20 cellular contexts compared by ENCODE assay signal in genomic region chr12:105262461-105263184, GRCh38. TPM values are rescaled to one million over a fixed set of nuclear protein-coding genes. Genes with fewer than 3 reads are reported as not detected.
DNase-seq lines count a peak whose midpoint lies in the region; ATAC-seq and TF ChIP-seq lines count a peak whose summit lies in the region.
"Had no signal": no experiment of that assay in that cellular context is flagged by ENCODE, and none has a peak within 500 bp of the region (broad histone marks: within the 10 kb centered on the region; RNA-seq: fewer than 3 reads in every experiment).

No MANE protein-coding gene starts in this region.

- POLR2A ChIA-PET in WTC11 (lab: Charles Lee), result no interaction called here
- POLR2A ChIA-PET in activated CD8-positive, alpha-beta T cell treated with anti-CD3 and anti-CD28 coated beads, Interleukin-2, amount 10 ng/mL, durations not matched to agents 7 days and 5 days (lab: Charles Lee), result no interaction called here

- TF ChIP-seq CTCF in WTC11 (IDR thresholded peaks at IDR 0.05), result no peak
- TF ChIP-seq CTCF in fibroblast of villous mesenchyme (IDR thresholded peaks at IDR 0.05; ENCODE audit: insufficient read depth, low read depth, low read length), result peak; percentile 10

- no peaks in the 10 kb centered on the region; the same call in none of the 2 replicates for H3K27me3 Mint-ChIP-seq in WTC11 (ENCODE audit: low read depth)
- H3K27me3 Mint-ChIP-seq in activated CD8-positive, alpha-beta T cell treated with anti-CD3 and anti-CD28 coated beads, Interleukin-2, amount 10 ng/mL, durations not matched to agents 7 days and 5 days (ENCODE audit: low read depth), result peaks cover 25% of the 10 kb centered on the region

- H3K4me3 ChIP-seq in fibroblast of villous mesenchyme (ENCODE audit: low read depth, low read length), result no peak overlapping the region
- H3K4me3 ChIP-seq: SJCRH30 had no signal

- H3K27ac Mint-ChIP-seq in WTC11, result no peak overlapping the region
- no peak overlapping the region for H3K27ac Mint-ChIP-seq in activated CD8-positive, alpha-beta T cell treated with anti-CD3 and anti-CD28 coated beads, Interleukin-2, amount 10 ng/mL, durations not matched to agents 7 days and 5 days
- H3K27ac Mint-ChIP-seq: B cell had no signal

- peak; percentile 39 for ATAC-seq in WTC11
- ATAC-seq in HG03196 (IDR thresholded peaks at IDR 0.05; ENCODE audit: unreplicated experiment), result no peak
- no peak for ATAC-seq in activated CD8-positive, alpha-beta T cell treated with anti-CD3 and anti-CD28 coated beads, Interleukin-2, amount 10 ng/mL, durations not matched to agents 7 days and 5 days
- ATAC-seq: HCT116 had no signal

- no peaks in the 10 kb centered on the region for H3K4me1 Mint-ChIP-seq in WTC11
- no peaks in the 10 kb centered on the region for H3K4me1 Mint-ChIP-seq in activated CD8-positive, alpha-beta T cell treated with anti-CD3 and anti-CD28 coated beads, Interleukin-2, amount 10 ng/mL, durations not matched to agents 7 days and 5 days (ENCODE audit: low read depth)

- no peak overlapping the region for H3K4me3 Mint-ChIP-seq in WTC11
- H3K4me3 Mint-ChIP-seq in activated CD8-positive, alpha-beta T cell treated with anti-CD3 and anti-CD28 coated beads, Interleukin-2, amount 10 ng/mL, durations not matched to agents 7 days and 5 days, result no peak overlapping the region
- H3K4me3 Mint-ChIP-seq: B cell had no signal

- no peaks in the 10 kb centered on the region for H3K9me3 Mint-ChIP-seq in WTC11
- no peaks in the 10 kb centered on the region for H3K9me3 Mint-ChIP-seq in activated CD8-positive, alpha-beta T cell treated with anti-CD3 and anti-CD28 coated beads, Interleukin-2, amount 10 ng/mL, durations not matched to agents 7 days and 5 days (ENCODE audit: insufficient read depth)

- CTCF ChIA-PET in WTC11 (lab: Charles Lee), result interaction anchor here (1.4 kb wide), 1 partner anchor 67 kb away, joined by 3 read pairs; the partner anchor contains the start of gene C12orf75
- CTCF ChIA-PET in activated CD8-positive, alpha-beta T cell treated with anti-CD3 and anti-CD28 coated beads, Interleukin-2, amount 10 ng/mL, durations not matched to agents 7 days and 5 days (lab: Charles Lee), result interaction anchor here (1.8 kb wide), 1 partner anchor 58 kb away, joined by 4 read pairs; no protein-coding TSS in a partner anchor

- H3K36me3 Mint-ChIP-seq in WTC11, result no peaks in the 10 kb centered on the region
- H3K36me3 Mint-ChIP-seq in activated CD8-positive, alpha-beta T cell treated with anti-CD3 and anti-CD28 coated beads, Interleukin-2, amount 10 ng/mL, durations not matched to agents 7 days and 5 days (ENCODE audit: low read depth), result no peaks in the 10 kb centered on the region

- DNase-seq in GM03348 (ENCODE audit: low spot score) (peak; percentile 24), WTC11 (ENCODE audit: low spot score) (no peak), fibroblast of villous mesenchyme (ENCODE audit: low read depth) (peak; percentile 20), NCI-H187 (lab: John Stamatoyannopoulos, UW) (no peak), NCI-H2227 (lab: John Stamatoyannopoulos, UW; ENCODE audit: unreplicated experiment) (no peak)
- no peak for DNase-seq in activated CD8-positive, alpha-beta T cell treated with anti-CD3 and anti-CD28 coated beads, Interleukin-2, amount 10 ng/mL, durations not matched to agents 7 days and 5 days
- DNase-seq: ACHN, EL, GF-D8, NCI-H1092, NCI-H1436, NCI-H2029, NCI-H2171 treated with DMSO at 0.1 percent for 48 hours, NCI-H446, NCI-H526, OCI-M1, SJCRH30 had no signal

TF ChIP-seq in WTC11, 78 proteins besides CTCF, POLR2A, EP300 and RAD21:
- TF ChIP-seq EMX1 (CRISPR knock-in tag; IDR thresholded peaks at IDR 0.05), result no peak
- TF ChIP-seq FOXP1 (CRISPR knock-in tag; IDR thresholded peaks at IDR 0.05; ENCODE audit: borderline replicate concordance), result no peak
- no peak for TF ChIP-seq NR1H2 (CRISPR knock-in tag; IDR thresholded peaks at IDR 0.05)
- TF ChIP-seq SMAD4 (CRISPR knock-in tag; IDR thresholded peaks at IDR 0.05), result no peak
- no peak for TF ChIP-seq E2F4 (CRISPR knock-in tag; IDR thresholded peaks at IDR 0.05; ENCODE audit: borderline replicate concordance, low read depth)
- no peak for TF ChIP-seq ATF1 (CRISPR knock-in tag; IDR thresholded peaks at IDR 0.05)
- no peak for TF ChIP-seq NFYB (CRISPR knock-in tag; conservative IDR thresholded peaks at IDR 0.05; ENCODE audit: low read depth)
TF ChIP-seq in WTC11: peak in this region for 0.

RNA-seq across cellular contexts. Expression of gene APPL2, which starts 26.6 kb away (rescaled TPM):
- 16.1 to 21.7 TPM (median 19.9 TPM) in 3 replicates for total RNA-seq in WTC11 (2021)
- 40.9 and 60.9 TPM in 2 replicates for total RNA-seq in fibroblast of villous mesenchyme
- 10 to 100 TPM; 19.0 to 20.4 TPM for total RNA-seq in activated CD8-positive, alpha-beta T cell treated with anti-CD3 and anti-CD28 coated beads, Interleukin-2, amount 10 ng/mL, durations not matched to agents 7 days and 5 days

Comparison
In these comparisons a context has a peak if more than half of its experiments do, and no peak if none do; other contexts are left out.
1. DNase-seq: peak in GM03348 (single experiment) and fibroblast of villous mesenchyme (single experiment); none in WTC11 (single experiment), NCI-H187 (0 of 2), NCI-H2227 (single experiment) and activated CD8-positive, alpha-beta T cell treated with anti-CD3 and anti-CD28 coated beads, Interleukin-2, amount 10 ng/mL, durations not matched to agents 7 days and 5 days (single experiment).